ENCODE assay signal across 34 cellular contexts in the genomic region with DNA sequence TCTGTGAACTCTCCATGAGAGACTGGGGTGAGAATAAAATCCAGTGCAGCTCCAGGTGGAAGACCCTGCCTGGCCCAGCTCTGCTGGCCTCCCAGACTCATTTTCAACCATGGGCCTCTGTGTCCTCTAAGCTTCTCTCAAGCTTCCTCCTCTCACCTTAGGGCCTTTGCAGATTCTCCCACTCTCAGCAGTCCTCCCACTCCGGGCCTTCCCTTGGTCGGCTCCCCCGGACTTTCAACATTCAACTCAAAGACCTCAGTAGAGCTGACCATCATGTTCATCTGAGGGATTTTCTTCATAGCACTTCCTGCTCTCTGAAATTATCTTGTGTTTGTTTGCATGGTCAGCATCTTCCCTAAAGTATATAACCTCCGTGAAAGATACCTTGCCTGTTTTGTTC.
"Had no signal": no experiment of that assay in that cellular context is flagged by ENCODE, and none has a peak within 500 bp of the region (broad histone marks: within the 10 kb centered on the region; RNA-seq: fewer than 3 reads in every experiment).

No MANE protein-coding gene starts in this region.

- H3K27me3 ChIP-seq: adrenal gland, body of pancreas, esophagus squamous epithelium, gastroesophageal sphincter had no signal

- H3K36me3 ChIP-seq: adrenal gland, esophagus squamous epithelium, gastroesophageal sphincter, WERI-Rb-1 had no signal

- H3K27me3 Mint-ChIP-seq: activated B cell treated with CpG ODN at 0.5 μM for 24 hours; activated CD8-positive, alpha-beta T cell treated with anti-CD3 and anti-CD28 coated beads for 36 hours; activated naive CD4-positive, alpha-beta T cell treated with anti-CD3 and anti-CD28 coated beads, Interleukin-2, amount 50 U/mL, for 24 hours; activated naive CD8-positive, alpha-beta T cell treated with anti-CD3 and anti-CD28 coated beads for 36 hours; dendritic cell treated with granulocyte-macrophage colony-stimulating factor and Interleukin-4, amounts not matched to agents 40 ng/mL and 50 ng/mL, for 4 days had no signal

- H3K9me3 Mint-ChIP-seq: activated CD8-positive, alpha-beta T cell treated with anti-CD3 and anti-CD28 coated beads for 36 hours; activated naive CD4-positive, alpha-beta T cell treated with anti-CD3 and anti-CD28 coated beads for 36 hours; activated naive CD4-positive, alpha-beta T cell treated with anti-CD3 and anti-CD28 coated beads, Interleukin-2, amount 50 U/mL, for 24 hours; activated naive CD8-positive, alpha-beta T cell treated with anti-CD3 and anti-CD28 coated beads for 36 hours; activated naive CD8-positive, alpha-beta T cell treated with anti-CD3 and anti-CD28 coated beads, Interleukin-2, amount 50 U/mL, for 24 hours; activated T-cell treated with anti-CD3 and anti-CD28 coated beads, Interleukin-2, amount 50 U/mL, for 4 hours had no signal

- H3K36me3 Mint-ChIP-seq: activated naive CD4-positive, alpha-beta T cell treated with anti-CD3 and anti-CD28 coated beads, Interleukin-2, amount 50 U/mL, for 24 hours; activated naive CD8-positive, alpha-beta T cell treated with anti-CD3 and anti-CD28 coated beads for 36 hours had no signal

- H3K4me1 Mint-ChIP-seq: activated B cell treated with CpG ODN at 0.5 μM for 24 hours; activated naive CD4-positive, alpha-beta T cell treated with anti-CD3 and anti-CD28 coated beads, Interleukin-2, amount 50 U/mL, for 24 hours; activated naive CD8-positive, alpha-beta T cell treated with anti-CD3 and anti-CD28 coated beads for 36 hours; activated naive CD8-positive, alpha-beta T cell treated with anti-CD3 and anti-CD28 coated beads, Interleukin-2, amount 50 U/mL, for 24 hours; activated T-helper 17 cell treated with anti-CD3 and anti-CD28 coated beads, Interleukin-2, amount 50 U/mL, for 72 hours; T-helper 17 cell had no signal

- H3K27ac ChIP-seq: adrenal gland, body of pancreas, dorsolateral prefrontal cortex, epithelial cell of prostate, esophagus squamous epithelium, gastroesophageal sphincter, WERI-Rb-1 had no signal

- H3K9me3 ChIP-seq: adrenal gland, body of pancreas, esophagus squamous epithelium, gastroesophageal sphincter had no signal

- DNase-seq: activated B cell treated with CpG ODN at 0.5 μM for 24 hours; activated CD4-positive, alpha-beta T cell treated with anti-CD3 and anti-CD28 coated beads for 48 hours; activated CD4-positive, alpha-beta T cell treated with anti-CD3 and anti-CD28 coated beads, Interleukin-2, amount 50 U/mL, for 1 hour; activated CD4-positive, alpha-beta T cell treated with anti-CD3 and anti-CD28 coated beads, Interleukin-2, amount 50 U/mL, for 48 hours; activated CD8-positive, alpha-beta memory T cell treated with anti-CD3 and anti-CD28 coated beads for 24 hours; activated CD8-positive, alpha-beta T cell treated with anti-CD3 and anti-CD28 coated beads for 36 hours; activated effector memory CD4-positive, alpha-beta T cell treated with Interleukin-2 at 50 U/mL for 16 hours; activated gamma-delta T cell treated with Interleukin-2 at 50 U/mL for 16 hours; activated naive CD4-positive, alpha-beta T cell treated with anti-CD3 and anti-CD28 coated beads for 36 hours; activated naive CD8-positive, alpha-beta T cell treated with anti-CD3 and anti-CD28 coated beads for 36 hours; activated naive CD8-positive, alpha-beta T cell treated with anti-CD3 and anti-CD28 coated beads, Interleukin-2, amount 50 U/mL, for 24 hours; activated T-cell treated with anti-CD3 and anti-CD28 coated beads, Interleukin-2, amount 50 U/mL, for 4 hours; amygdala; aorta; body of pancreas; caudate nucleus; dorsolateral prefrontal cortex; effector memory CD4-positive, alpha-beta T cell; esophagus squamous epithelium; foreskin melanocyte; T-helper 1 cell; T-helper 17 cell; T1000; WERI-Rb-1 had no signal

- H3K4me3 Mint-ChIP-seq: activated B cell treated with CpG ODN at 0.5 μM for 24 hours; activated CD8-positive, alpha-beta T cell treated with anti-CD3 and anti-CD28 coated beads for 36 hours; activated naive CD4-positive, alpha-beta T cell treated with anti-CD3 and anti-CD28 coated beads for 36 hours; activated naive CD4-positive, alpha-beta T cell treated with anti-CD3 and anti-CD28 coated beads, Interleukin-2, amount 50 U/mL, for 24 hours; activated naive CD8-positive, alpha-beta T cell treated with anti-CD3 and anti-CD28 coated beads for 36 hours; activated naive CD8-positive, alpha-beta T cell treated with anti-CD3 and anti-CD28 coated beads, Interleukin-2, amount 50 U/mL, for 24 hours; activated T-cell treated with anti-CD3 and anti-CD28 coated beads, Interleukin-2, amount 50 U/mL, for 4 hours; activated T-helper 17 cell treated with anti-CD3 and anti-CD28 coated beads, Interleukin-2, amount 50 U/mL, for 72 hours; dendritic cell treated with granulocyte-macrophage colony-stimulating factor and Interleukin-4, amounts not matched to agents 40 ng/mL and 50 ng/mL, for 4 days; T-helper 17 cell; T-helper 2 cell treated with Interferon-gamma antibody and Interleukin-4, amounts not matched to agents 5 μg/mL and 100 μg/mL, for 36 hours had no signal

- ATAC-seq: activated CD4-positive, CD25-positive, alpha-beta regulatory T cell treated with anti-CD3 and anti-CD28 coated beads, Interleukin-2, amount 50 U/mL, for 24 hours; activated CD8-positive, alpha-beta T cell treated with anti-CD3 and anti-CD28 coated beads for 36 hours; activated naive CD8-positive, alpha-beta T cell treated with anti-CD3 and anti-CD28 coated beads, Interleukin-2, amount 50 U/mL, for 24 hours; activated T-cell treated with anti-CD3 and anti-CD28 coated beads, Interleukin-2, amount 50 U/mL, for 4 hours; activated T-helper 17 cell treated with anti-CD3 and anti-CD28 coated beads, Interleukin-2, amount 50 U/mL, for 72 hours; body of pancreas; gastroesophageal sphincter; T-helper 17 cell had no signal

- H3K27ac Mint-ChIP-seq: activated B cell treated with CpG ODN at 0.5 μM for 24 hours; activated CD8-positive, alpha-beta T cell treated with anti-CD3 and anti-CD28 coated beads for 36 hours; activated naive CD4-positive, alpha-beta T cell treated with anti-CD3 and anti-CD28 coated beads for 36 hours; activated naive CD4-positive, alpha-beta T cell treated with anti-CD3 and anti-CD28 coated beads, Interleukin-2, amount 50 U/mL, for 24 hours; activated naive CD8-positive, alpha-beta T cell treated with anti-CD3 and anti-CD28 coated beads for 36 hours; activated naive CD8-positive, alpha-beta T cell treated with anti-CD3 and anti-CD28 coated beads, Interleukin-2, amount 50 U/mL, for 24 hours; activated T-helper 17 cell treated with anti-CD3 and anti-CD28 coated beads, Interleukin-2, amount 50 U/mL, for 72 hours; dendritic cell treated with granulocyte-macrophage colony-stimulating factor and Interleukin-4, amounts not matched to agents 40 ng/mL and 50 ng/mL, for 4 days; T-helper 17 cell; T-helper 2 cell treated with Interferon-gamma antibody and Interleukin-4, amounts not matched to agents 5 μg/mL and 100 μg/mL, for 36 hours had no signal

- H3K4me3 ChIP-seq: adrenal gland, body of pancreas, dorsolateral prefrontal cortex, esophagus squamous epithelium, gastroesophageal sphincter had no signal

- H3K4me1 ChIP-seq: adrenal gland, body of pancreas, esophagus squamous epithelium had no signal

- FAIRE-seq: colon, endothelial cell of umbilical vein had no signal
